ENCODE assay signal across 9 cellular contexts in genomic region chr4:117134386-117134785, GRCh38. TPM values are rescaled to one million over a fixed set of nuclear protein-coding genes. Genes with fewer than 3 reads are reported as not detected.
DNase-seq lines count a peak whose midpoint lies in the region; ATAC-seq and TF ChIP-seq lines count a peak whose summit lies in the region.
"Had no signal": no experiment of that assay in that cellular context is flagged by ENCODE, and none has a peak within 500 bp of the region (broad histone marks: within the 10 kb centered on the region; RNA-seq: fewer than 3 reads in every experiment).

No MANE protein-coding gene starts in this region.

- TF ChIP-seq POLR2A in prostate gland (IDR thresholded peaks at IDR 0.05), result no peak

- H3K4me3 ChIP-seq in OCI-LY7 (ENCODE audit: low read depth, low read length, poor library complexity, severe bottlenecking) (no peak overlapping the region), endodermal cell (ENCODE audit: low read length) (no peak overlapping the region), prostate gland (no peak overlapping the region)

- H3K36me3 ChIP-seq in OCI-LY7 (ENCODE audit: insufficient read depth, low read length), result no peaks in the 10 kb centered on the region
- no peaks in the 10 kb centered on the region for H3K36me3 ChIP-seq in endodermal cell (ENCODE audit: control insufficient read depth, insufficient read depth, low read length)
- no peaks in the 10 kb centered on the region for H3K36me3 ChIP-seq in prostate gland

- H3K4me1 Mint-ChIP-seq in endodermal cell, result peaks cover 3% of the 10 kb centered on the region
- H3K4me1 Mint-ChIP-seq in T-helper 2 cell treated with Interferon-gamma antibody and Interleukin-4, amounts not matched to agents 5 μg/mL and 100 μg/mL, for 36 hours (ENCODE audit: low read depth), result no peaks in the 10 kb centered on the region

- H3K9me3 ChIP-seq in OCI-LY7 (ENCODE audit: low read length), result no peaks in the 10 kb centered on the region
- H3K9me3 ChIP-seq in endodermal cell (ENCODE audit: control insufficient read depth, low read length), result peaks cover 9% of the 10 kb centered on the region
- H3K9me3 ChIP-seq in prostate gland, result no peaks in the 10 kb centered on the region

- WGBS in endodermal cell (ENCODE audit: insufficient coverage in 1 of 2, insufficient read length in 1 of 2), 2 experiments, result 35 to 54% methylated on average over 3 to 4 of the region's 4 CpGs
- WGBS in prostate gland, result 3% methylated on average over 4 of the region's 4 CpGs

- H3K79me2 ChIP-seq in OCI-LY7 (ENCODE audit: insufficient read depth, low read depth, low read length), result no peaks in the 10 kb centered on the region

- no peak overlapping the region for H3K4me3 Mint-ChIP-seq in endodermal cell
- no peak overlapping the region for H3K4me3 Mint-ChIP-seq in T-helper 2 cell treated with Interferon-gamma antibody and Interleukin-4, amounts not matched to agents 5 μg/mL and 100 μg/mL, for 36 hours

- no peak overlapping the region for H2AFZ ChIP-seq in OCI-LY7 (ENCODE audit: low read length)

- CTCF ChIA-PET in OCI-LY7 (lab: Charles Lee; ENCODE audit: unreplicated experiment), result no interaction called here

- intact Hi-C loops in OCI-LY7 (cut with micrococcal nuclease; ENCODE audit: unreplicated experiment), result no loop called here
- intact Hi-C loops in prostate gland (cut with DNase I), result no loop called here

- H3K9ac ChIP-seq in endodermal cell (ENCODE audit: extremely low read depth, low read length, poor library complexity, severe bottlenecking), result no peak overlapping the region

- no peaks in the 10 kb centered on the region for H3K4me1 ChIP-seq in OCI-LY7 (ENCODE audit: insufficient read depth, low read length, poor library complexity, severe bottlenecking)
- H3K4me1 ChIP-seq in endodermal cell (ENCODE audit: control insufficient read depth, insufficient read depth, low read length), result no peaks in the 10 kb centered on the region
- H3K4me1 ChIP-seq in prostate gland (replicated peaks), result no peaks in the 10 kb centered on the region

- no peak overlapping the region for H3K27ac Mint-ChIP-seq in endodermal cell
- no peak overlapping the region for H3K27ac Mint-ChIP-seq in T-helper 2 cell treated with Interferon-gamma antibody and Interleukin-4, amounts not matched to agents 5 μg/mL and 100 μg/mL, for 36 hours

- H3K27ac ChIP-seq in OCI-LY7 (ENCODE audit: low read depth, low read length, poor library complexity, severe bottlenecking) (no peak overlapping the region), endodermal cell (ENCODE audit: low read depth, low read length) (no peak overlapping the region), prostate gland (no peak overlapping the region)

- peaks cover 17% of the 10 kb centered on the region for H3K9me3 Mint-ChIP-seq in endodermal cell
- H3K9me3 Mint-ChIP-seq in T-helper 2 cell treated with Interferon-gamma antibody and Interleukin-4, amounts not matched to agents 5 μg/mL and 100 μg/mL, for 36 hours, result peaks cover 10% of the 10 kb centered on the region

- no peaks in the 10 kb centered on the region for H3K9me2 ChIP-seq in OCI-LY7 (ENCODE audit: insufficient read depth, low read length)

- no peak for ATAC-seq in HG02678 (IDR thresholded peaks at IDR 0.05; ENCODE audit: unreplicated experiment)

- DNase-seq in COR-L47 (lab: John Stamatoyannopoulos, UW) (peak; percentile 39), HCEC 1CT (peak; percentile 20), OCI-LY7 (ENCODE audit: low spot score) (no peak), endodermal cell (peak; percentile 70), non-pigmented ciliary epithelial cell (ENCODE audit: low read depth) (peak; percentile 82), prostate gland (ENCODE audit: low spot score) (no peak)
- no peak for DNase-seq in T-helper 2 cell treated with Interferon-gamma antibody and Interleukin-4, amounts not matched to agents 5 μg/mL and 100 μg/mL, for 36 hours (ENCODE audit: low spot score)
- DNase-seq: left cardiac atrium had no signal

- TF ChIP-seq CTCF in OCI-LY7 (conservative IDR thresholded peaks at IDR 0.05; ENCODE audit: low read length), result peak; percentile 48
- TF ChIP-seq CTCF in endodermal cell (conservative IDR thresholded peaks at IDR 0.05), result peak; percentile 82
- peak in 1 of 4 experiments; percentile 8 for TF ChIP-seq CTCF in prostate gland (IDR thresholded peaks at IDR 0.05)

- no peaks in the 10 kb centered on the region for H4K20me1 ChIP-seq in OCI-LY7 (ENCODE audit: insufficient read depth, low read length)

- no peaks in the 10 kb centered on the region for H3K27me3 ChIP-seq in endodermal cell (ENCODE audit: control insufficient read depth, insufficient read depth, low read length, poor library complexity, severe bottlenecking)
- no peaks in the 10 kb centered on the region for H3K27me3 ChIP-seq in prostate gland (replicated peaks; ENCODE audit: insufficient read depth)

- BruUV-seq in OCI-LY7 (replicated peaks; lab: Mats Ljungman, UMichigan), result no TSS peak

- no peaks in the 10 kb centered on the region for H3K27me3 Mint-ChIP-seq in endodermal cell (ENCODE audit: insufficient read depth)
- no peaks in the 10 kb centered on the region for H3K27me3 Mint-ChIP-seq in T-helper 2 cell treated with Interferon-gamma antibody and Interleukin-4, amounts not matched to agents 5 μg/mL and 100 μg/mL, for 36 hours (ENCODE audit: low read depth)

- POLR2A ChIA-PET in OCI-LY7 (lab: Charles Lee), result interaction anchor here (0.6 to 1.2 kb wide), 3 partner anchors 13 to 596 kb away, joined by 3 read pairs; no protein-coding TSS in a partner anchor

- no peak overlapping the region for H3K4me2 ChIP-seq in OCI-LY7 (ENCODE audit: low read length)

- H3K36me3 Mint-ChIP-seq in endodermal cell (ENCODE audit: low read depth), result peaks cover 2% of the 10 kb centered on the region
- H3K36me3 Mint-ChIP-seq in T-helper 2 cell treated with Interferon-gamma antibody and Interleukin-4, amounts not matched to agents 5 μg/mL and 100 μg/mL, for 36 hours (ENCODE audit: low read depth), result no peaks in the 10 kb centered on the region

RNA-seq across cellular contexts. Expression of gene TRAM1L1, which starts 49.0 kb away (rescaled TPM):
- not detected in 2 replicates for total RNA-seq in OCI-LY7 (2014; rRNA removed; shearing (Covaris generic))
- total RNA-seq in OCI-LY7 (2022) (not detected in 2 replicates), endodermal cell (1 to 10 TPM; 1.8 to 5.0 TPM), prostate gland (1 to 10 TPM; 5.3 to 9.5 TPM)
- 6.7 TPM for polyA plus RNA-seq in endodermal cell (2013, experiment 1 of 2)
- 5.8 TPM for polyA plus RNA-seq in endodermal cell (2013, experiment 2 of 2)

Comparison
In these comparisons a context has a peak if more than half of its experiments do, and no peak if none do; other contexts are left out.
1. DNase-seq: peak in COR-L47 (single experiment), HCEC 1CT (single experiment), endodermal cell (single experiment) and non-pigmented ciliary epithelial cell (single experiment); none in OCI-LY7 (single experiment), T-helper 2 cell treated with Interferon-gamma antibody and Interleukin-4, amounts not matched to agents 5 μg/mL and 100 μg/mL, for 36 hours (single experiment) and prostate gland (single experiment).